In genomic region chr22:33274214-33274828, GRCh38 we compare ENCODE assay signal across 9 cellular contexts.
DNase-seq lines count a peak whose midpoint lies in the region; ATAC-seq and TF ChIP-seq lines count a peak whose summit lies in the region.
"Had no signal": no experiment of that assay in that cellular context is flagged by ENCODE, and none has a peak within 500 bp of the region (broad histone marks: within the 10 kb centered on the region; RNA-seq: fewer than 3 reads in every experiment).

No MANE protein-coding gene starts in this region.

- peaks cover 0 to 31% (median 0%) of the 10 kb centered on the region in 3 donors for H3K36me3 ChIP-seq in Peyer's patch

- TF ChIP-seq POLR2A in Peyer's patch (IDR thresholded peaks at IDR 0.05), result no peak

- TF ChIP-seq CTCF in AG04449 (IDR thresholded peaks at IDR 0.05; ENCODE audit: insufficient read depth, low read length, missing control alignments) (peak; percentile 15), GM10266 (IDR thresholded peaks at IDR 0.05; ENCODE audit: control insufficient read depth, insufficient read depth, low read depth, missing control alignments) (peak; percentile 55), Peyer's patch (IDR thresholded peaks at IDR 0.05) (peak in 2 of 6 experiments; percentile 27 to 55)

- no peak overlapping the region for H3K4me3 ChIP-seq in AG04449 (ENCODE audit: low read depth, low read length)
- H3K4me3 ChIP-seq in Peyer's patch, result no peak overlapping the region

- no peaks in the 10 kb centered on the region for H3K27me3 ChIP-seq in Peyer's patch

- CTCF ChIA-PET in AG04449 (lab: Yijun Ruan, JAX), result interaction anchor here (0.7 to 1.2 kb wide), 3 partner anchors 15 to 65 kb away, joined by 3 read pairs; no protein-coding TSS in a partner anchor

- DNase-seq in AG04449 (ENCODE audit: low read depth, low spot score) (no peak), GM10266 (ENCODE audit: extremely low spot score) (peak; percentile 40), Peyer's patch (peak in 2 of 3 donors; percentile 73), iPS DF 19.7 (ENCODE audit: low read depth, low spot score) (peak; percentile 20)

- no peak for ATAC-seq in GM21717 (IDR thresholded peaks at IDR 0.05; ENCODE audit: unreplicated experiment)
- ATAC-seq in GM21360 (IDR thresholded peaks at IDR 0.05; ENCODE audit: unreplicated experiment), result no peak
- no peak for ATAC-seq in HG03139 (IDR thresholded peaks at IDR 0.05; ENCODE audit: unreplicated experiment)
- no peak for ATAC-seq in activated CD4-positive, CD25-positive, alpha-beta regulatory T cell treated with anti-CD3 and anti-CD28 coated beads, Interleukin-2, amount 50 U/mL, for 24 hours
- ATAC-seq: stimulated activated effector memory CD8-positive, alpha-beta T cell treated with anti-CD3 and anti-CD28 coated beads, Interleukin-12 subunit alpha, Interleukin-12 subunit beta, amount 100 ng/mL, for 72 hours had no signal

- POLR2A ChIA-PET in AG04449 (lab: Yijun Ruan, JAX), result no interaction called here

- peak overlapping the region in 1 of 4 donors; percentile 73 for H3K27ac ChIP-seq in Peyer's patch

- H3K4me1 ChIP-seq in Peyer's patch, result peaks cover 0 to 14% (median 3%) of the 10 kb centered on the region in 4 donors

- H3K9me3 ChIP-seq in Peyer's patch, result no peaks in the 10 kb centered on the region
